ENCODE assay signal across 24 cellular contexts in genomic region chr17:42000399-42001076, GRCh38. TPM values are rescaled to one million over a fixed set of nuclear protein-coding genes. Genes with fewer than 3 reads are reported as not detected.
DNase-seq lines count a peak whose midpoint lies in the region; ATAC-seq and TF ChIP-seq lines count a peak whose summit lies in the region.
"Had no signal": no experiment of that assay in that cellular context is flagged by ENCODE, and none has a peak within 500 bp of the region (broad histone marks: within the 10 kb centered on the region; RNA-seq: fewer than 3 reads in every experiment).

No MANE protein-coding gene starts in this region.

- peaks cover 91% of the 10 kb centered on the region for H3K36me3 Mint-ChIP-seq in activated T-cell treated with anti-CD3 and anti-CD28 coated beads, Interleukin-2, amount 50 U/mL, for 24 hours (ENCODE audit: low read depth)
- peaks cover 46% of the 10 kb centered on the region for H3K36me3 Mint-ChIP-seq in activated naive CD8-positive, alpha-beta T cell treated with anti-CD3 and anti-CD28 coated beads, Interleukin-2, amount 50 U/mL, for 24 hours (ENCODE audit: low read depth)
- H3K36me3 Mint-ChIP-seq in stimulated activated effector memory CD8-positive, alpha-beta T cell treated with anti-CD3 and anti-CD28 coated beads, Interleukin-12 subunit alpha, Interleukin-12 subunit beta, amount 100 ng/mL, for 72 hours: peaks cover 98% of the 10 kb centered on the region

- no peaks in the 10 kb centered on the region for H3K9me3 Mint-ChIP-seq in activated T-cell treated with anti-CD3 and anti-CD28 coated beads, Interleukin-2, amount 50 U/mL, for 24 hours
- no peaks in the 10 kb centered on the region for H3K9me3 Mint-ChIP-seq in activated naive CD8-positive, alpha-beta T cell treated with anti-CD3 and anti-CD28 coated beads, Interleukin-2, amount 50 U/mL, for 24 hours
- no peaks in the 10 kb centered on the region for H3K9me3 Mint-ChIP-seq in stimulated activated effector memory CD8-positive, alpha-beta T cell treated with anti-CD3 and anti-CD28 coated beads, Interleukin-12 subunit alpha, Interleukin-12 subunit beta, amount 100 ng/mL, for 72 hours
- H3K9me3 Mint-ChIP-seq: activated naive CD8-positive, alpha-beta T cell treated with anti-CD3 and anti-CD28 coated beads, Interleukin-2, amount 10 ng/mL, durations not matched to agents 7 days and 5 days; stimulated activated naive CD8-positive, alpha-beta T cell treated with anti-CD3 and anti-CD28 coated beads, Interleukin-15, Interleukin-2, amounts not matched to agents 100 ng/mL and 50 ng/mL, for 24 hours; T-helper 1 cell treated with Interleukin-12 subunit alpha and Interleukin-12 subunit beta and Interleukin-4 antibody, amounts not matched to agents 30 μg/mL and 1 μg/mL, for 36 hours had no signal

- H3K9me3 ChIP-seq in mucosa of descending colon: no peaks in the 10 kb centered on the region
- H3K9me3 ChIP-seq: SJCRH30, uterus had no signal

- H3K4me1 Mint-ChIP-seq in activated T-cell treated with anti-CD3 and anti-CD28 coated beads, Interleukin-2, amount 50 U/mL, for 24 hours (ENCODE audit: low read depth): peaks cover 39% of the 10 kb centered on the region
- peaks cover 25% of the 10 kb centered on the region for H3K4me1 Mint-ChIP-seq in activated naive CD8-positive, alpha-beta T cell treated with anti-CD3 and anti-CD28 coated beads, Interleukin-2, amount 50 U/mL, for 24 hours
- peaks cover 31% of the 10 kb centered on the region for H3K4me1 Mint-ChIP-seq in stimulated activated effector memory CD8-positive, alpha-beta T cell treated with anti-CD3 and anti-CD28 coated beads, Interleukin-12 subunit alpha, Interleukin-12 subunit beta, amount 100 ng/mL, for 72 hours

- no peak overlapping the region for H3K4me3 Mint-ChIP-seq in activated T-cell treated with anti-CD3 and anti-CD28 coated beads, Interleukin-2, amount 50 U/mL, for 24 hours
- H3K4me3 Mint-ChIP-seq in activated naive CD8-positive, alpha-beta T cell treated with anti-CD3 and anti-CD28 coated beads, Interleukin-2, amount 50 U/mL, for 24 hours: no peak overlapping the region
- H3K4me3 Mint-ChIP-seq in stimulated activated effector memory CD8-positive, alpha-beta T cell treated with anti-CD3 and anti-CD28 coated beads, Interleukin-12 subunit alpha, Interleukin-12 subunit beta, amount 100 ng/mL, for 72 hours: no peak overlapping the region
- H3K4me3 Mint-ChIP-seq: activated naive CD8-positive, alpha-beta T cell treated with anti-CD3 and anti-CD28 coated beads, Interleukin-2, amount 10 ng/mL, durations not matched to agents 7 days and 5 days; B cell; stimulated activated naive CD8-positive, alpha-beta T cell treated with anti-CD3 and anti-CD28 coated beads, Interleukin-15, Interleukin-2, amounts not matched to agents 100 ng/mL and 50 ng/mL, for 24 hours; T-helper 1 cell treated with Interleukin-12 subunit alpha and Interleukin-12 subunit beta and Interleukin-4 antibody, amounts not matched to agents 30 μg/mL and 1 μg/mL, for 36 hours had no signal

- TF ChIP-seq CTCF in mucosa of descending colon (IDR thresholded peaks at IDR 0.05): no peak

- DNase-seq in activated T-cell treated with anti-CD3 and anti-CD28 coated beads, Interleukin-2, amount 50 U/mL, for 24 hours: no peak
- DNase-seq in activated T-cell treated with anti-CD3 and anti-CD28 coated beads, Interleukin-2, amount 50 U/mL, for 1 hour: no peak
- DNase-seq in activated naive CD8-positive, alpha-beta T cell treated with anti-CD3 and anti-CD28 coated beads, Interleukin-2, amount 50 U/mL, for 24 hours: no peak
- DNase-seq in mucosa of descending colon: no peak
- DNase-seq in stimulated activated effector memory CD8-positive, alpha-beta T cell treated with anti-CD3 and anti-CD28 coated beads, Interleukin-12 subunit alpha, Interleukin-12 subunit beta, amount 100 ng/mL, for 72 hours (ENCODE audit: low spot score in 2 of 2): no peak
- DNase-seq in NCI-H748 treated with DMSO at 0.1 percent for 48 hours (lab: John Stamatoyannopoulos, UW): no peak
- DNase-seq: 8988T; activated CD4-positive, alpha-beta T cell treated with anti-CD3 and anti-CD28 coated beads, Interleukin-2, amount 50 U/mL, for 48 hours; activated naive CD8-positive, alpha-beta T cell treated with anti-CD3 and anti-CD28 coated beads, Interleukin-2, amount 10 ng/mL, durations not matched to agents 7 days and 5 days; erythroblast; GDM1; NCI-H1417 treated with DMSO at 0.1 percent for 48 hours; NCI-H526 treated with DMSO at 0.1 percent for 48 hours; OCI-M1; SJCRH30; stimulated activated CD4-positive, alpha-beta T cell treated with anti-CD3 and anti-CD28 coated beads, Interleukin-2, amount 100 ng/mL, for 24 hours; uterus; WERI-Rb-1 had no signal

- H3K27ac Mint-ChIP-seq in activated T-cell treated with anti-CD3 and anti-CD28 coated beads, Interleukin-2, amount 50 U/mL, for 24 hours: peak overlapping the region; percentile 50
- H3K27ac Mint-ChIP-seq in activated naive CD8-positive, alpha-beta T cell treated with anti-CD3 and anti-CD28 coated beads, Interleukin-2, amount 50 U/mL, for 24 hours: peak overlapping the region; percentile 61
- H3K27ac Mint-ChIP-seq in stimulated activated effector memory CD8-positive, alpha-beta T cell treated with anti-CD3 and anti-CD28 coated beads, Interleukin-12 subunit alpha, Interleukin-12 subunit beta, amount 100 ng/mL, for 72 hours: peak overlapping the region; percentile 71
- H3K27ac Mint-ChIP-seq: B cell; stimulated activated naive CD8-positive, alpha-beta T cell treated with anti-CD3 and anti-CD28 coated beads, Interleukin-15, Interleukin-2, amounts not matched to agents 100 ng/mL and 50 ng/mL, for 24 hours; T-helper 1 cell treated with Interleukin-12 subunit alpha and Interleukin-12 subunit beta and Interleukin-4 antibody, amounts not matched to agents 30 μg/mL and 1 μg/mL, for 36 hours had no signal

- no peaks in the 10 kb centered on the region for H3K27me3 Mint-ChIP-seq in activated T-cell treated with anti-CD3 and anti-CD28 coated beads, Interleukin-2, amount 50 U/mL, for 24 hours
- no peaks in the 10 kb centered on the region for H3K27me3 Mint-ChIP-seq in activated naive CD8-positive, alpha-beta T cell treated with anti-CD3 and anti-CD28 coated beads, Interleukin-2, amount 50 U/mL, for 24 hours
- H3K27me3 Mint-ChIP-seq: activated naive CD8-positive, alpha-beta T cell treated with anti-CD3 and anti-CD28 coated beads, Interleukin-2, amount 10 ng/mL, durations not matched to agents 7 days and 5 days; B cell; stimulated activated naive CD8-positive, alpha-beta T cell treated with anti-CD3 and anti-CD28 coated beads, Interleukin-15, Interleukin-2, amounts not matched to agents 100 ng/mL and 50 ng/mL, for 24 hours had no signal

- H3K4me1 ChIP-seq in mucosa of descending colon (ENCODE audit: low read depth): peaks cover 35% of the 10 kb centered on the region
- H3K4me1 ChIP-seq: SJCRH30, uterus had no signal

- ATAC-seq in activated naive CD8-positive, alpha-beta T cell treated with anti-CD3 and anti-CD28 coated beads, Interleukin-2, amount 50 U/mL, for 24 hours: no peak
- ATAC-seq in mucosa of descending colon (peak; percentile 89), GM21367 (IDR thresholded peaks at IDR 0.05; ENCODE audit: unreplicated experiment) (no peak), GM18519 (IDR thresholded peaks at IDR 0.05; ENCODE audit: low FRiP score, unreplicated experiment) (no peak)
- no peak for ATAC-seq in stimulated activated effector memory CD8-positive, alpha-beta T cell treated with anti-CD3 and anti-CD28 coated beads, Interleukin-12 subunit alpha, Interleukin-12 subunit beta, amount 100 ng/mL, for 72 hours
- ATAC-seq: left lobe of liver had no signal

- H3K36me3 ChIP-seq in mucosa of descending colon (ENCODE audit: low read depth): peaks cover 14% of the 10 kb centered on the region
- H3K36me3 ChIP-seq: uterus had no signal

- no peak overlapping the region for H3K4me3 ChIP-seq in mucosa of descending colon
- H3K4me3 ChIP-seq: SJCRH30, uterus had no signal

- intact Hi-C loops in mucosa of descending colon (cut with DNase I, micrococcal nuclease): no loop called here

RNA-seq across cellular contexts. Expression of gene DNAJC7, which starts 16.7 kb away (rescaled TPM):
- 100 to 1,000 TPM in 1 of 3 donors, 10 to 100 TPM in 2; 80.6 to 108 (median 86.7) TPM for total RNA-seq in mucosa of descending colon

RNA-seq across cellular contexts. Expression of gene NKIRAS2, which starts 19.4 kb away (rescaled TPM):
- total RNA-seq in mucosa of descending colon: 10 to 100 TPM; 29.5 to 34.9 (median 31.1) TPM

RNA-seq across cellular contexts. Expression of gene CNP, which starts 33.9 kb away (rescaled TPM):
- 10 to 100 TPM; 44.1 to 88.0 (median 51.6) TPM for total RNA-seq in mucosa of descending colon

RNA-seq across cellular contexts. Expression of gene C17orf113, which starts 49.9 kb away (rescaled TPM):
- total RNA-seq in mucosa of descending colon: 1 to 10 TPM; 1.2 to 3.8 (median 2.0) TPM
